ENCODE assay signal across 16 cellular contexts in genomic region chr6:3343089-3343901, GRCh38.
"Had no signal": no experiment of that assay in that cellular context is flagged by ENCODE, and none has a peak within 500 bp of the region (broad histone marks: within the 10 kb centered on the region; RNA-seq: fewer than 3 reads in every experiment).

No MANE protein-coding gene starts in this region.

- H3K4me3 ChIP-seq: adrenal gland, dorsolateral prefrontal cortex, right lobe of liver, smooth muscle cell, suprapubic skin had no signal

- H3K4me3 Mint-ChIP-seq: memory B cell; natural killer cell treated with Interleukin-12 subunit alpha and Interleukin-12 subunit beta and Interleukin-15 and Interleukin-18, amount 100 ng/mL, for 72 hours; stimulated activated naive CD8-positive, alpha-beta T cell treated with anti-CD3 and anti-CD28 coated beads, Interleukin-15, Interleukin-2, amounts not matched to agents 100 ng/mL and 50 ng/mL, for 24 hours; T-helper 2 cell treated with Interferon-gamma antibody and Interleukin-4, amounts not matched to agents 5 μg/mL and 100 μg/mL, for 36 hours had no signal

- H3K4me2 ChIP-seq: smooth muscle cell had no signal

- DNase-seq: activated naive CD4-positive, alpha-beta T cell treated with anti-CD3 and anti-CD28 coated beads, Interleukin-2, amount 50 U/mL, for 16 hours; activated T-cell treated with anti-CD3 and anti-CD28 coated beads for 4 hours; adrenal gland; dorsolateral prefrontal cortex; erythroblast; hippocampal formation; left ventricle myocardium superior; trophoblast cell had no signal

- H3K9me3 Mint-ChIP-seq: memory B cell; natural killer cell treated with Interleukin-12 subunit alpha and Interleukin-12 subunit beta and Interleukin-15 and Interleukin-18, amount 100 ng/mL, for 72 hours; stimulated activated naive CD8-positive, alpha-beta T cell treated with anti-CD3 and anti-CD28 coated beads, Interleukin-15, Interleukin-2, amounts not matched to agents 100 ng/mL and 50 ng/mL, for 24 hours; T-helper 2 cell treated with Interferon-gamma antibody and Interleukin-4, amounts not matched to agents 5 μg/mL and 100 μg/mL, for 36 hours had no signal

- H3K27ac Mint-ChIP-seq: memory B cell; natural killer cell treated with Interleukin-12 subunit alpha and Interleukin-12 subunit beta and Interleukin-15 and Interleukin-18, amount 100 ng/mL, for 72 hours; stimulated activated naive CD8-positive, alpha-beta T cell treated with anti-CD3 and anti-CD28 coated beads, Interleukin-15, Interleukin-2, amounts not matched to agents 100 ng/mL and 50 ng/mL, for 24 hours; T-helper 2 cell treated with Interferon-gamma antibody and Interleukin-4, amounts not matched to agents 5 μg/mL and 100 μg/mL, for 36 hours had no signal

- H3K27me3 Mint-ChIP-seq: stimulated activated naive CD8-positive, alpha-beta T cell treated with anti-CD3 and anti-CD28 coated beads, Interleukin-15, Interleukin-2, amounts not matched to agents 100 ng/mL and 50 ng/mL, for 24 hours had no signal

- H3K9me3 ChIP-seq: adrenal gland, right lobe of liver, suprapubic skin had no signal

- H3K27me3 ChIP-seq: adrenal gland, dorsolateral prefrontal cortex, right lobe of liver, suprapubic skin had no signal

- ATAC-seq: activated CD4-positive, CD25-positive, alpha-beta regulatory T cell treated with anti-CD3 and anti-CD28 coated beads, Interleukin-2, amount 50 U/mL, for 24 hours; left ventricle myocardium superior; natural killer cell treated with Interleukin-12 subunit alpha and Interleukin-12 subunit beta and Interleukin-15 and Interleukin-18, amount 100 ng/mL, for 72 hours had no signal

- H3K36me3 Mint-ChIP-seq: memory B cell; natural killer cell treated with Interleukin-12 subunit alpha and Interleukin-12 subunit beta and Interleukin-15 and Interleukin-18, amount 100 ng/mL, for 72 hours had no signal

- H3K36me3 ChIP-seq: adrenal gland, right lobe of liver, suprapubic skin had no signal

- H3K27ac ChIP-seq: adrenal gland, suprapubic skin had no signal
